22 cellular contexts compared by ENCODE assay signal in the genomic region with DNA sequence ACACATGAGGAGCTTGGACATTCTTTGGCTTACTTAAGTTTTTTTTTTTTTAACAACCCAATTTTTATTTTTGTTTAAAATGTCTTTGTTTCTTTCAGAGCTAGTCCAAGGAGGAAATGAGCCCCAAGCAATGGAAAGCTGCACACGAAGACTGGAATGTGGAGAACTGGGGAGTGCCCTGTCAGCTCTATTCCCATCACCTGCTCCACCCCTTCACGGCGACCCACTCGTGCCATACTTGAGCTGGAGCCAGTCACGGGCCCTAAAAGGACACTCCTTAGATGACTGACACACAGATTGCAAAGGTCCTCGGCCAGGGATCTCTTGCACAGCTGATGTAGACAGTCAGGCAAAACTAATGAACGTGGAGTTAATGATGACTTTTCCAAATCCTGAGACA. TPM values are rescaled to one million over a fixed set of nuclear protein-coding genes. Genes with fewer than 3 reads are reported as not detected.
"Had no signal": no experiment of that assay in that cellular context is flagged by ENCODE, and none has a peak within 500 bp of the region (broad histone marks: within the 10 kb centered on the region; RNA-seq: fewer than 3 reads in every experiment).

No MANE protein-coding gene starts in this region.

- H3K27ac ChIP-seq: foreskin keratinocyte, ovary, sigmoid colon, SK-N-MC, thoracic aorta, upper lobe of left lung had no signal

- H3K36me3 ChIP-seq: ovary, sigmoid colon, thoracic aorta had no signal

- H3K9me3 ChIP-seq: ovary, sigmoid colon, thoracic aorta, upper lobe of left lung had no signal

- ATAC-seq: activated naive CD8-positive, alpha-beta T cell treated with anti-CD3 and anti-CD28 coated beads, Interleukin-2, amount 50 U/mL, for 24 hours; activated T-cell treated with anti-CD3 and anti-CD28 coated beads, Interleukin-2, amount 50 U/mL, for 72 hours; foreskin keratinocyte; natural killer cell had no signal

- H3K27ac Mint-ChIP-seq: activated CD4-positive, alpha-beta memory T cell treated with anti-CD3 and anti-CD28 coated beads, Interleukin-2, amount 10 ng/mL, durations not matched to agents 7 days and 5 days; activated CD4-positive, alpha-beta T cell treated with anti-CD3 and anti-CD28 coated beads, Interleukin-2, amount 10 ng/mL, durations not matched to agents 24 days and 14 days; activated naive CD8-positive, alpha-beta T cell treated with anti-CD3 and anti-CD28 coated beads, Interleukin-2, amount 50 U/mL, for 24 hours; activated T-cell treated with anti-CD3 and anti-CD28 coated beads, Interleukin-2, amount 50 U/mL, for 72 hours; natural killer cell had no signal

- H3K9me3 Mint-ChIP-seq: activated CD4-positive, alpha-beta memory T cell treated with anti-CD3 and anti-CD28 coated beads, Interleukin-2, amount 10 ng/mL, durations not matched to agents 7 days and 5 days; activated CD4-positive, alpha-beta T cell treated with anti-CD3 and anti-CD28 coated beads, Interleukin-2, amount 10 ng/mL, durations not matched to agents 24 days and 14 days; activated naive CD8-positive, alpha-beta T cell treated with anti-CD3 and anti-CD28 coated beads, Interleukin-2, amount 50 U/mL, for 24 hours; activated T-cell treated with anti-CD3 and anti-CD28 coated beads, Interleukin-2, amount 50 U/mL, for 72 hours; natural killer cell had no signal

- H3K4me3 Mint-ChIP-seq: activated CD4-positive, alpha-beta memory T cell treated with anti-CD3 and anti-CD28 coated beads, Interleukin-2, amount 10 ng/mL, durations not matched to agents 7 days and 5 days; activated CD4-positive, alpha-beta T cell treated with anti-CD3 and anti-CD28 coated beads, Interleukin-2, amount 10 ng/mL, durations not matched to agents 24 days and 14 days; activated naive CD8-positive, alpha-beta T cell treated with anti-CD3 and anti-CD28 coated beads, Interleukin-2, amount 50 U/mL, for 24 hours; activated T-cell treated with anti-CD3 and anti-CD28 coated beads, Interleukin-2, amount 50 U/mL, for 72 hours; natural killer cell had no signal

- DNase-seq: activated CD4-positive, alpha-beta memory T cell treated with anti-CD3 and anti-CD28 coated beads, Interleukin-2, amount 10 ng/mL, durations not matched to agents 7 days and 5 days; activated CD4-positive, alpha-beta T cell treated with anti-CD3 and anti-CD28 coated beads, Interleukin-2, amount 10 ng/mL, durations not matched to agents 24 days and 14 days; activated gamma-delta T cell; activated naive CD4-positive, alpha-beta T cell treated with anti-CD3 and anti-CD28 coated beads, Interleukin-2, amount 50 U/mL, for 16 hours; activated naive CD8-positive, alpha-beta T cell treated with anti-CD3 and anti-CD28 coated beads, Interleukin-2, amount 50 U/mL, for 24 hours; activated T-cell treated with anti-CD3 and anti-CD28 coated beads, Interleukin-2, amount 50 U/mL, for 72 hours; dermis blood vessel endothelial cell; effector CD8-positive, alpha-beta T cell; erythroblast; foreskin keratinocyte; hypothalamus; natural killer cell; ovary; sigmoid colon; stimulated activated CD4-positive, alpha-beta T cell treated with anti-CD3 and anti-CD28 coated beads, Interleukin-4, amount 100 ng/mL, for 1 hour; stimulated activated naive CD4-positive, alpha-beta T cell treated with Interleukin-2 at 50 U/mL for 16 hours; T-helper 2 cell; upper lobe of left lung had no signal

- H3K4me3 ChIP-seq: ovary, sigmoid colon, SK-N-MC, thoracic aorta, upper lobe of left lung had no signal

- H3K4me1 ChIP-seq: foreskin keratinocyte, upper lobe of left lung had no signal

- H3K27me3 Mint-ChIP-seq: activated CD4-positive, alpha-beta T cell treated with anti-CD3 and anti-CD28 coated beads, Interleukin-2, amount 10 ng/mL, durations not matched to agents 24 days and 14 days; activated naive CD8-positive, alpha-beta T cell treated with anti-CD3 and anti-CD28 coated beads, Interleukin-2, amount 50 U/mL, for 24 hours had no signal

- H3K36me3 Mint-ChIP-seq: natural killer cell had no signal

- H3K4me1 Mint-ChIP-seq: activated CD4-positive, alpha-beta memory T cell treated with anti-CD3 and anti-CD28 coated beads, Interleukin-2, amount 10 ng/mL, durations not matched to agents 7 days and 5 days; activated CD4-positive, alpha-beta T cell treated with anti-CD3 and anti-CD28 coated beads, Interleukin-2, amount 10 ng/mL, durations not matched to agents 24 days and 14 days; activated naive CD8-positive, alpha-beta T cell treated with anti-CD3 and anti-CD28 coated beads, Interleukin-2, amount 50 U/mL, for 24 hours; natural killer cell had no signal

- H3K27me3 ChIP-seq: foreskin keratinocyte, ovary, sigmoid colon, upper lobe of left lung had no signal

RNA-seq across cellular contexts. Expression of gene SLC25A18, which starts 10.6 kb away (rescaled TPM):
- total RNA-seq: activated CD4-positive, alpha-beta memory T cell treated with anti-CD3 and anti-CD28 coated beads, Interleukin-2, amount 10 ng/mL, durations not matched to agents 7 days and 5 days; activated CD4-positive, alpha-beta T cell treated with anti-CD3 and anti-CD28 coated beads, Interleukin-2, amount 10 ng/mL, durations not matched to agents 24 days and 14 days; activated T-cell treated with anti-CD3 and anti-CD28 coated beads, Interleukin-2, amount 50 U/mL, for 72 hours; chondrocyte; dermis blood vessel endothelial cell; foreskin keratinocyte; lung microvascular endothelial cell; natural killer cell; thoracic aorta had no signal
- polyA plus RNA-seq: foreskin keratinocyte had no signal
